In the genomic region with DNA sequence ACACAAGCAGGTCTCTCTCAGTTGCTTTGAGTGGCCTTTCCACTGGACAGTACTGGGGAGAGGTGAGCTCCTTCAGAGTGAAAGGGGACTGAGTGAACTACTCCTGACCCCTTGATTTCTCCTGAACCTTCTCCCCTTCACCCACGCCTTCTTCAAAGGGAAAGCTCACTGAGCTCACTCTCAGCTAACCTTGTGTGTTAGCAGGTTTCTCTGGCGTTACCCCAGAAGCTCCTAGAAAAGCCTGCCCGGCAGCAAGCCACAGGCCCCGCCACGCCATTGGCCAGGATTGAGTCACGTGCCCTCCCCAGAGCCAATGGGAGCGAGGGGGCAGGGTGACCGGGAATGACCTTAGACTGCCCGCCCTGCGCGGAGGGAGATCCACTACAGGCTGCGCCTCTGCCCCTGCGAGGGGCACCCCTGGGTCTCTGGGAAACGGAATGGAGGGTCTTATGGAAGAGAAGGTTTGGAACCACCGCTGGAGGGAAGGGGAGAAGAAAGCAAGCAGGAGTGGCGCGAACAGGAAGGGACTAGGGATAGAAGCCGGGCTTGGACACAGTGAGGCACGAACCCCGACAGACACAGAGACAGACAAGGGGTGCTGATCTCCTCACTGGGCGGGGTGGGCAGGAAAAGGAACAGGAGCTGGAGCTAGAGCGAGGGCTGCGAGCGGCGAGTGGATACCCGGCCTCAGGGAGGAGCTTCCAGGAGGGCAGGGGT, we compare ENCODE assay signal across 1 cellular context.
A peak's percentile ranks its signal among the peaks of the same experiment; 100 is the strongest.
TF ChIP-seq lines count a peak whose summit lies in the region.

No MANE protein-coding gene starts in this region.

TF ChIP-seq in K562, 482 proteins besides CTCF, POLR2A, EP300 and RAD21 (continued from another document and continues in another):
- TF ChIP-seq ZNF639 (CRISPR knock-in tag; conservative IDR thresholded peaks at IDR 0.05 in 1 of 2, IDR thresholded peaks at IDR 0.05 in 1 of 2): 0 out of 4 replicates have a peak, but pooled peaks of 1 of the 2 experiments have one; percentile 10
- TF ChIP-seq ZFX (CRISPR knock-in tag; IDR thresholded peaks at IDR 0.05): peak; percentile 64
- no peak for TF ChIP-seq ZNF518B (CRISPR knock-in tag; IDR thresholded peaks at IDR 0.05)
- TF ChIP-seq GABPA (tag; conservative IDR thresholded peaks at IDR 0.05; ENCODE audit: low read depth): peak; percentile 19; the same call in 1 of the 2 replicates
- no peak for TF ChIP-seq RBM17 (IDR thresholded peaks at IDR 0.05; ENCODE audit: borderline replicate concordance, low read depth, low read length)
- peak; percentile 77; the same call in 1 of the 2 replicates for TF ChIP-seq CHCHD3 (CRISPR knock-in tag; IDR thresholded peaks at IDR 0.05)
- TF ChIP-seq TGIF2 (CRISPR knock-in tag; IDR thresholded peaks at IDR 0.05): no peak
- TF ChIP-seq ARID1B (IDR thresholded peaks at IDR 0.05): peak; percentile 46
- TF ChIP-seq GTF3C2 (IDR thresholded peaks at IDR 0.05; ENCODE audit: borderline replicate concordance, extremely low read depth, insufficient read length): no peak
- TF ChIP-seq TBP (optimal IDR thresholded peaks at IDR 0.05; ENCODE audit: low read depth, low read length): peak; percentile 91
- 0 out of 2 replicates have a peak, but pooled peaks have one; percentile 65 for TF ChIP-seq DPF2 (IDR thresholded peaks at IDR 0.05)
- TF ChIP-seq SREBF1 (IDR thresholded peaks at IDR 0.05; ENCODE audit: borderline replicate concordance, low read depth, low read length): peak; percentile 41; the same call in 1 of the 2 replicates
- no peak for TF ChIP-seq MCM7 (IDR thresholded peaks at IDR 0.05)
- TF ChIP-seq ZNF76 (CRISPR knock-in tag; IDR thresholded peaks at IDR 0.05; ENCODE audit: borderline replicate concordance): no peak
- no peak for TF ChIP-seq PHF20 (IDR thresholded peaks at IDR 0.05; ENCODE audit: partially characterized antibody)
- TF ChIP-seq MIER1 (IDR thresholded peaks at IDR 0.05; ENCODE audit: low read depth): peak; percentile 66; the same call in 1 of the 2 replicates
- peak; percentile 71 for TF ChIP-seq SMARCE1 (IDR thresholded peaks at IDR 0.05)
- no peak for TF ChIP-seq CHD1 (IDR thresholded peaks at IDR 0.05; ENCODE audit: low read length)
- peak; percentile 86 for TF ChIP-seq RBFOX2 (IDR thresholded peaks at IDR 0.05; ENCODE audit: low read depth, low read length)
- TF ChIP-seq MAZ (CRISPR knock-in tag; conservative IDR thresholded peaks at IDR 0.05 in 1 of 2, IDR thresholded peaks at IDR 0.05 in 1 of 2): peak; percentile 78 to 83
- TF ChIP-seq TCF3 (CRISPR knock-in tag; IDR thresholded peaks at IDR 0.05): peak; percentile 2; the same call in 1 of the 2 replicates
- TF ChIP-seq CTBP1 (IDR thresholded peaks at IDR 0.05; ENCODE audit: borderline replicate concordance): peak; percentile 62; the same call in 1 of the 2 replicates
- peak; percentile 62; the same call in 1 of the 2 replicates for TF ChIP-seq NCOR1 (IDR thresholded peaks at IDR 0.05)
- peak in 1 of 2 experiments; percentile 80; a peak in 2 of 4 replicates for TF ChIP-seq HDAC1 (IDR thresholded peaks at IDR 0.05)
- TF ChIP-seq CHD4 (IDR thresholded peaks at IDR 0.05; ENCODE audit: insufficient read depth, insufficient replicate concordance, low read depth, low read length, poor library complexity, severe bottlenecking): no peak
- TF ChIP-seq L3MBTL2 (IDR thresholded peaks at IDR 0.05): peak; percentile 86
- TF ChIP-seq ZNF644 (tag; IDR thresholded peaks at IDR 0.05; ENCODE audit: low read depth): no peak
- TF ChIP-seq ASH1L (IDR thresholded peaks at IDR 0.05; ENCODE audit: borderline replicate concordance, low read depth, partially characterized antibody): peak; percentile 81
- TF ChIP-seq THAP12 (CRISPR knock-in tag; IDR thresholded peaks at IDR 0.05): no peak
- TF ChIP-seq MYC (IDR thresholded peaks at IDR 0.05; ENCODE audit: low read depth, low read length): 0 out of 2 replicates have a peak, but pooled peaks have one; percentile 18
- TF ChIP-seq MYC (CRISPR knock-in tag; IDR thresholded peaks at IDR 0.05; ENCODE audit: borderline replicate concordance, low read depth): 0 out of 2 replicates have a peak, but pooled peaks have one; percentile 24
- TF ChIP-seq FOXK2 (conservative IDR thresholded peaks at IDR 0.05 in 1 of 2, IDR thresholded peaks at IDR 0.05 in 1 of 2; ENCODE audit: low read depth in 2 of 2): peak in 1 of 2 experiments; percentile 49; a peak in 3 of 4 replicates
- TF ChIP-seq, protein P1, sequence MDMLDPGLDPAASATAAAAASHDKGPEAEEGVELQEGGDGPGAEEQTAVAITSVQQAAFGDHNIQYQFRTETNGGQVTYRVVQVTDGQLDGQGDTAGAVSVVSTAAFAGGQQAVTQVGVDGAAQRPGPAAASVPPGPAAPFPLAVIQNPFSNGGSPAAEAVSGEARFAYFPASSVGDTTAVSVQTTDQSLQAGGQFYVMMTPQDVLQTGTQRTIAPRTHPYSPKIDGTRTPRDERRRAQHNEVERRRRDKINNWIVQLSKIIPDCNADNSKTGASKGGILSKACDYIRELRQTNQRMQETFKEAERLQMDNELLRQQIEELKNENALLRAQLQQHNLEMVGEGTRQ (CRISPR knock-in tag; IDR thresholded peaks at IDR 0.05): peak; percentile 100
- TF ChIP-seq, protein P2, sequence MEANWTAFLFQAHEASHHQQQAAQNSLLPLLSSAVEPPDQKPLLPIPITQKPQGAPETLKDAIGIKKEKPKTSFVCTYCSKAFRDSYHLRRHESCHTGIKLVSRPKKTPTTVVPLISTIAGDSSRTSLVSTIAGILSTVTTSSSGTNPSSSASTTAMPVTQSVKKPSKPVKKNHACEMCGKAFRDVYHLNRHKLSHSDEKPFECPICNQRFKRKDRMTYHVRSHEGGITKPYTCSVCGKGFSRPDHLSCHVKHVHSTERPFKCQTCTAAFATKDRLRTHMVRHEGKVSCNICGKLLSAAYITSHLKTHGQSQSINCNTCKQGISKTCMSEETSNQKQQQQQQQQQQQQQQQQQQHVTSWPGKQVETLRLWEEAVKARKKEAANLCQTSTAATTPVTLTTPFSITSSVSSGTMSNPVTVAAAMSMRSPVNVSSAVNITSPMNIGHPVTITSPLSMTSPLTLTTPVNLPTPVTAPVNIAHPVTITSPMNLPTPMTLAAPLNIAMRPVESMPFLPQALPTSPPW (CRISPR knock-in tag; IDR thresholded peaks at IDR 0.05): peak; percentile 62; the same call in 1 of the 2 replicates
- no peak for TF ChIP-seq SMC3 (conservative IDR thresholded peaks at IDR 0.05; ENCODE audit: insufficient read depth, low read depth, low read length)
- TF ChIP-seq SNRNP70 (optimal IDR thresholded peaks at IDR 0.05; ENCODE audit: low read depth, low read length): no peak
- TF ChIP-seq CXXC5 (CRISPR knock-in tag; IDR thresholded peaks at IDR 0.05): peak; percentile 49; the same call in 1 of the 2 replicates
- TF ChIP-seq CLOCK (CRISPR knock-in tag; IDR thresholded peaks at IDR 0.05; ENCODE audit: borderline replicate concordance): no peak
- peak; percentile 96 for TF ChIP-seq POLR2B (IDR thresholded peaks at IDR 0.05; ENCODE audit: low read depth, partially characterized antibody)
- TF ChIP-seq, protein P3, sequence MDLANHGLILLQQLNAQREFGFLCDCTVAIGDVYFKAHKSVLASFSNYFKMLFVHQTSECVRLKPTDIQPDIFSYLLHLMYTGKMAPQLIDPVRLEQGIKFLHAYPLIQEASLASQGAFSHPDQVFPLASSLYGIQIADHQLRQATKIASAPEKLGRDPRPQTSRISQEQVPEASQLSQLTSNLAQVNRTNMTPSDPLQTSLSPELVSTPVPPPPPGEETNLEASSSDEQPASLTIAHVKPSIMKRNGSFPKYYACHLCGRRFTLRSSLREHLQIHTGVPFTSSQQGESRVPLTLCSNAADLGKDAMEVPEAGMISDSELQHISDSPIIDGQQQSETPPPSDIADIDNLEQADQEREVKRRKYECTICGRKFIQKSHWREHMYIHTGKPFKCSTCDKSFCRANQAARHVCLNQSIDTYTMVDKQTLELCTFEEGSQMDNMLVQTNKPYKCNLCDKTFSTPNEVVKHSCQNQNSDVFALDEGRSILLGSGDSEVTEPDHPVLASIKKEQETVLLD (IDR thresholded peaks at IDR 0.05): peak; percentile 61; the same call in 1 of the 2 replicates
